Comparison of ENCODE assay signal across 11 cellular contexts in the genomic region with DNA sequence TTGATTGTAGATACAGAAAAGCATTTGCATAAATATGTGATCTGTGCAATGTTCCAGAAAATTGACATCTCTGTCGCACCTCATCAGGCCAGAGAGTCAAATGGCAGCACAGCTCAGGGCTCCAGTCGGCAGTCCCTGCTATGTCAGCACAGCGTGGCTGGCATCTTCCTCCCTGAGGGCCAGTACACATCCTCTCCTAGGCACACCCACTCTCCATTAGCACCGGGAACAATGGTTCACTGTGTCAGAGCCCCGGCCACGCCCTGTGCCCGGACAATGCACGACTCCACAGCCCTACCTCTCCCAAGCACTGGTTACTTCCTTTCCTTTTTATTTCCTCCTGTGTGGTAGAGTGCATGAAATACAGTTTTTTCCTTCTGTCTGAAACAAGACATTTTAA.
A peak's percentile ranks its signal among the peaks of the same experiment; 100 is the strongest.
DNase-seq lines count a peak whose midpoint lies in the region; ATAC-seq and TF ChIP-seq lines count a peak whose summit lies in the region.
"Had no signal": no experiment of that assay in that cellular context is flagged by ENCODE, and none has a peak within 500 bp of the region (broad histone marks: within the 10 kb centered on the region; RNA-seq: fewer than 3 reads in every experiment).

No MANE protein-coding gene starts in this region.

- H3K36me3 ChIP-seq in HEK293 (ENCODE audit: control insufficient read depth in 2 of 2, insufficient read depth in 1 of 2, low read length in 2 of 2) (no peaks in the 10 kb centered on the region), heart right ventricle (no peaks in the 10 kb centered on the region), gastrocnemius medialis (no peaks in the 10 kb centered on the region)

- DNase-seq in NOMO-1 treated with DMSO at 0.1 percent for 48 hours (lab: John Stamatoyannopoulos, UW; ENCODE audit: unreplicated experiment): peak; percentile 17
- DNase-seq in heart right ventricle: peak; percentile 64 to 67
- DNase-seq in gastrocnemius medialis: no peak
- no peak for DNase-seq in KG1 (lab: John Stamatoyannopoulos, UW)
- DNase-seq in stimulated activated CD4-positive, alpha-beta T cell treated with anti-CD3 and anti-CD28 coated beads, Interleukin-1b, Interleukin-23, amount 100 ng/mL, for 48 hours: no peak
- DNase-seq: activated T-cell treated with anti-CD3 and anti-CD28 coated beads for 4 hours, MM.1S had no signal

- no peaks in the 10 kb centered on the region for H3K27me3 ChIP-seq in heart right ventricle
- H3K27me3 ChIP-seq in gastrocnemius medialis: no peaks in the 10 kb centered on the region

- no peak for TF ChIP-seq POLR2A in gastrocnemius medialis (IDR thresholded peaks at IDR 0.05)

- H3K4me3 ChIP-seq in HEK293 (ENCODE audit: low read depth, low read length) (no peak overlapping the region), heart right ventricle (no peak overlapping the region), gastrocnemius medialis (no peak overlapping the region)

- in situ Hi-C loops in gastrocnemius medialis (cut with MboI; ENCODE audit: low sequenced_read_pairs in 4 of 4): no loop called here

- H3K9me3 ChIP-seq in HEK293 (ENCODE audit: control insufficient read depth, insufficient read depth, low read depth, low read length) (no peaks in the 10 kb centered on the region), heart right ventricle (no peaks in the 10 kb centered on the region), gastrocnemius medialis (no peaks in the 10 kb centered on the region)

- H3K4me1 ChIP-seq in HEK293 (ENCODE audit: control insufficient read depth, insufficient read depth, low read length): peaks cover 24% of the 10 kb centered on the region
- peaks cover 0 to 25% (median 7%) of the 10 kb centered on the region in 9 donors for H3K4me1 ChIP-seq in heart right ventricle
- H3K4me1 ChIP-seq in gastrocnemius medialis: no peaks in the 10 kb centered on the region

- H3K27ac ChIP-seq in HEK293 (ENCODE audit: extremely low read depth, low read depth, low read length) (no peak overlapping the region), heart right ventricle (peak overlapping the region in 9 of 10 donors; percentile 39 to 71 (median 62)), gastrocnemius medialis (peak overlapping the region in 2 of 4 donors; percentile 37 to 58)

- no peak for TF ChIP-seq CTCF in HEK293 (tag by site-specific recombination; IDR thresholded peaks at IDR 0.05)
- TF ChIP-seq CTCF in heart right ventricle (IDR thresholded peaks at IDR 0.05): no peak
- TF ChIP-seq CTCF in gastrocnemius medialis (IDR thresholded peaks at IDR 0.05 in 4 of 5, conservative IDR thresholded peaks at IDR 0.05 in 1 of 5): no peak

- ATAC-seq in heart right ventricle (peak; percentile 90 to 99 (median 96)), gastrocnemius medialis (peak; percentile 36 to 72), GM21526 (IDR thresholded peaks at IDR 0.05; ENCODE audit: low FRiP score, unreplicated experiment) (no peak), GM18511 (IDR thresholded peaks at IDR 0.05; ENCODE audit: unreplicated experiment) (no peak)
- ATAC-seq: stimulated activated memory B cell treated with anti-CD40 and anti-IgM and Interleukin-4, amounts not matched to agents 10 μg/mL and 1 μg/mL and 100 μg/mL, for 72 hours had no signal

- 67 to 72% methylated on average over 8 of the region's 8 CpGs for WGBS in heart right ventricle, 2 donors

- POLR2A ChIA-PET in HEK293 (lab: Yijun Ruan, JAX): no interaction called here

- CTCF ChIA-PET in HEK293 (lab: Yijun Ruan, JAX): interaction anchor here (0.6 kb wide), 1 partner anchor 30 kb away, joined by 3 read pairs; no protein-coding TSS in a partner anchor

- intact Hi-C loops in heart right ventricle (cut with DNase I) (loop anchor here in 1 of 10 donors (5.0 kb wide), 1 partner anchor 37 kb away; no protein-coding TSS in a partner anchor), gastrocnemius medialis (cut with DNase I; ENCODE audit: low total_unique reads) (no loop called here)

TF ChIP-seq in HEK293, 187 proteins besides CTCF, POLR2A, EP300 and RAD21:
- no peak for TF ChIP-seq ZNF366 (tag by site-specific recombination; conservative IDR thresholded peaks at IDR 0.05)
- TF ChIP-seq ZBTB17 (tag by site-specific recombination; IDR thresholded peaks at IDR 0.05): peak; percentile 64
- no peak for TF ChIP-seq TRIM28 (IDR thresholded peaks at IDR 0.05; ENCODE audit: borderline replicate concordance, low read length)
- TF ChIP-seq KLF1 (tag by site-specific recombination; IDR thresholded peaks at IDR 0.05): peak; percentile 91
- TF ChIP-seq KLF7 (tag by site-specific recombination; IDR thresholded peaks at IDR 0.05; ENCODE audit: borderline replicate concordance): peak; percentile 78; the same call in 1 of the 2 replicates

Comparison
In these comparisons a context has a peak if more than half of its experiments do, and no peak if none do; other contexts are left out.
1. DNase-seq: peak in NOMO-1 treated with DMSO at 0.1 percent for 48 hours (single experiment) and heart right ventricle (2 of 2); none in gastrocnemius medialis (0 of 2), KG1 (single experiment) and stimulated activated CD4-positive, alpha-beta T cell treated with anti-CD3 and anti-CD28 coated beads, Interleukin-1b, Interleukin-23, amount 100 ng/mL, for 48 hours (single experiment).
2. ATAC-seq: peak in heart right ventricle (8 of 8) and gastrocnemius medialis (2 of 2); none in GM21526 (single experiment) and GM18511 (single experiment).